Comparison of ENCODE assay signal across 8 cellular contexts in the genomic region with DNA sequence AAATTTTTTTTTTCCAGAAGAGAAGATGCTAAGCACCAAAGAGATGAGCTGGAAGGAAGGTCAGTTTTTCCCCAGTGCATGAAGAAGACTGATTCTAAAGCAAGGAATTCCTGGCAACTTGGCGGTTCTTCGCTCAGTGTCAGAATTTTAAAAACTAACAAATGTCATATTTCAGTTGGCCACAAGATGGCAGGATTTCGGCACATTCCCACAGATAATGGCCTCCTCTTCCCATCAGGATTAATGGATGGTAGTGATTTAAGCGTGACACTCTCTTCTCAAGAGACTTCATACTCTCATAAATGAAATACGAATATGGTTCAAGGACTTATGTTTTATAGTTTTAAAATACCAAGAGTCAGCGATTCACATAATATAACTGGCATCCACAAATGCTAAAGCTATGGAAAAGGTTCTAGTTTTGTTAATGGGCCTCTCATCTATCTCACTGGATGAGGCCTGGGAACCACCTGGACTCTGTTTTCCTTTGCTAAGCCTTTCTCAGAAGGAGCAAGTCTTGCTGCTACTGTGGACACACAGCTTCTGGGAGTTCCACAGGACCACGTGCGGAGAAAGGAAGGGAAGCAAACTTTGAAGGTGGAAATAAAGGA. TPM values are rescaled to one million over a fixed set of nuclear protein-coding genes. Genes with fewer than 3 reads are reported as not detected.
DNase-seq lines count a peak whose midpoint lies in the region; ATAC-seq, FAIRE-seq and TF ChIP-seq lines count a peak whose summit lies in the region.

No MANE protein-coding gene starts in this region.

- in situ Hi-C loops in mammary epithelial cell (cut with MboI; ENCODE audit: low sequenced_read_pairs in 2 of 2) = loop anchor here (5.0 to 25.0 kb wide), 2 partner anchors 246 to 586 kb away; no protein-coding TSS in a partner anchor

- no peak overlapping the region for H3K27ac Mint-ChIP-seq in activated naive CD8-positive, alpha-beta T cell treated with anti-CD3 and anti-CD28 coated beads, Interleukin-2, amount 50 U/mL, for 24 hours

- no peaks in the 10 kb centered on the region for H4K20me1 ChIP-seq in mammary epithelial cell (ENCODE audit: insufficient read depth, low read length)

- H3K27me3 ChIP-seq in mammary epithelial cell (ENCODE audit: insufficient read depth, low read length) (no peaks in the 10 kb centered on the region), left lung (no peaks in the 10 kb centered on the region)

- H3K36me3 ChIP-seq in mammary epithelial cell (ENCODE audit: insufficient read depth, low read length) = no peaks in the 10 kb centered on the region
- no peaks in the 10 kb centered on the region for H3K36me3 ChIP-seq in left lung

- DNase-seq in NCI-H187 (lab: John Stamatoyannopoulos, UW) (peak; percentile 28 to 31), mammary epithelial cell (peak; percentile 48), left lung (no peak)
- no peak for DNase-seq in activated naive CD8-positive, alpha-beta T cell treated with anti-CD3 and anti-CD28 coated beads, Interleukin-2, amount 50 U/mL, for 24 hours

- TF ChIP-seq CTCF in 22Rv1 (IDR thresholded peaks at IDR 0.05) (peak; percentile 94), mammary epithelial cell (conservative IDR thresholded peaks at IDR 0.05 in 1 of 2, IDR thresholded peaks at IDR 0.05 in 1 of 2; ENCODE audit: extremely low read depth in 1 of 2, insufficient read depth in 1 of 2, low read depth in 1 of 2, low read length in 2 of 2) (peak; percentile 55 to 58), left lung (IDR thresholded peaks at IDR 0.05) (peak; percentile 42 to 54)

- dilution Hi-C loops in mammary epithelial cell (cut with HindIII; ENCODE audit: low sequenced_read_pairs) = no loop called here

- H3K4me3 Mint-ChIP-seq in activated naive CD8-positive, alpha-beta T cell treated with anti-CD3 and anti-CD28 coated beads, Interleukin-2, amount 50 U/mL, for 24 hours = no peak overlapping the region

- no peaks in the 10 kb centered on the region for H3K36me3 Mint-ChIP-seq in activated naive CD8-positive, alpha-beta T cell treated with anti-CD3 and anti-CD28 coated beads, Interleukin-2, amount 50 U/mL, for 24 hours (ENCODE audit: low read depth)

- no peak overlapping the region for H3K9ac ChIP-seq in mammary epithelial cell (ENCODE audit: insufficient read depth, low read length)

- peaks cover 10% of the 10 kb centered on the region for H3K27me3 Mint-ChIP-seq in activated naive CD8-positive, alpha-beta T cell treated with anti-CD3 and anti-CD28 coated beads, Interleukin-2, amount 50 U/mL, for 24 hours

- intact Hi-C loops in mammary epithelial cell (cut with micrococcal nuclease) (loop anchor here (1.0 to 10.0 kb wide), 5 partner anchors 126 to 581 kb away; partner anchors contain the start of gene ART4), left lung (cut with DNase I) (loop anchor here in 1 of 2 donors (5.0 kb wide), 1 partner anchor 246 kb away; no protein-coding TSS in a partner anchor)

- H3K9me3 ChIP-seq in mammary epithelial cell (replicated peaks; ENCODE audit: insufficient read depth, low read length) = no peaks in the 10 kb centered on the region
- no peaks in the 10 kb centered on the region for H3K9me3 ChIP-seq in left lung

- FAIRE-seq in G401.6 (lab: Jason Lieb, UNC) = peak; percentile 87

- no peak overlapping the region for H3K4me2 ChIP-seq in mammary epithelial cell (ENCODE audit: insufficient read depth, low read depth, low read length)

- peaks cover 6% of the 10 kb centered on the region for H3K4me1 Mint-ChIP-seq in activated naive CD8-positive, alpha-beta T cell treated with anti-CD3 and anti-CD28 coated beads, Interleukin-2, amount 50 U/mL, for 24 hours

- H2AFZ ChIP-seq in mammary epithelial cell (ENCODE audit: low read depth, low read length) = peak overlapping the region; percentile 77

- WGBS in mammary epithelial cell (ENCODE audit: low coverage, missing lambda C conversion rate) = 56% methylated on average over 8 of the region's 8 CpGs

- peaks cover 54% of the 10 kb centered on the region for H3K4me1 ChIP-seq in mammary epithelial cell (ENCODE audit: insufficient read depth, low read length)
- peaks cover 6 to 37% of the 10 kb centered on the region in 2 donors for H3K4me1 ChIP-seq in left lung

- H3K9me3 Mint-ChIP-seq in activated naive CD8-positive, alpha-beta T cell treated with anti-CD3 and anti-CD28 coated beads, Interleukin-2, amount 50 U/mL, for 24 hours = no peaks in the 10 kb centered on the region

- H3K4me3 ChIP-seq in mammary epithelial cell (replicated peaks in 1 of 3; ENCODE audit: insufficient read depth in 1 of 3, low read depth in 2 of 3, low read length in 3 of 3) (no peak overlapping the region), left lung (no peak overlapping the region)

- H3K27ac ChIP-seq in 22Rv1 (no peak overlapping the region), mammary epithelial cell (ENCODE audit: insufficient read depth, low read depth, low read length) (peak overlapping the region; percentile 88), left lung (no peak overlapping the region)

- ATAC-seq in left lung = peak; percentile 56
- ATAC-seq in activated naive CD8-positive, alpha-beta T cell treated with anti-CD3 and anti-CD28 coated beads, Interleukin-2, amount 50 U/mL, for 24 hours = no peak
- no peak for ATAC-seq in HG02610 (IDR thresholded peaks at IDR 0.05; ENCODE audit: unreplicated experiment)
- no peak for ATAC-seq in GM18517 (IDR thresholded peaks at IDR 0.05; ENCODE audit: unreplicated experiment)

- CTCF ChIA-PET in mammary epithelial cell (lab: Charles Lee; ENCODE audit: low non-redundant PET) = interaction anchor here (0.7 kb wide), 2 partner anchors 88 to 250 kb away, joined by 5 read pairs; no protein-coding TSS in a partner anchor

- BruUV-seq in mammary epithelial cell (replicated peaks; lab: Mats Ljungman, UMichigan) = no TSS peak

- no peaks in the 10 kb centered on the region for H3K79me2 ChIP-seq in mammary epithelial cell (ENCODE audit: insufficient read depth, low read length)

RNA-seq across cellular contexts. Expression of gene PTPRO, which starts 46.1 kb away (rescaled TPM):
- total RNA-seq in mammary epithelial cell (under 1 TPM in 1 of 2 donors, not detected in 1; 0.21 TPM), left lung (10 to 100 TPM in 1 of 2 donors, 1 to 10 TPM in 1; 6.3 to 11.9 TPM)
- 0.08 TPM for polyA plus RNA-seq in mammary epithelial cell
- polyA minus RNA-seq in mammary epithelial cell = not detected

RNA-seq across cellular contexts. Expression of gene RERG, which starts 55.0 kb away (rescaled TPM):
- total RNA-seq in mammary epithelial cell (under 1 TPM in 1 of 2 donors, not detected in 1; 0.17 TPM), left lung (10 to 100 TPM; 11.5 to 12.4 TPM)
- not detected for polyA plus RNA-seq in mammary epithelial cell
- polyA minus RNA-seq in mammary epithelial cell = not detected

Comparison
In these comparisons a context has a peak if more than half of its experiments do, and no peak if none do; other contexts are left out.
1. DNase-seq: peak in NCI-H187 (2 of 2) and mammary epithelial cell (single experiment); none in left lung (0 of 2) and activated naive CD8-positive, alpha-beta T cell treated with anti-CD3 and anti-CD28 coated beads, Interleukin-2, amount 50 U/mL, for 24 hours (single experiment).
2. RNA of gene PTPRO, which starts 46.1 kb away (total RNA-seq): 6.3 to 11.9 TPM in left lung; 0.21 TPM in mammary epithelial cell; every median in the first group is over 4 times any median in the second.
3. RNA of gene RERG, which starts 55.0 kb away (total RNA-seq): 11.5 to 12.4 TPM in left lung; 0.17 TPM in mammary epithelial cell; every median in the first group is over 10 times any median in the second.
4. Peak in every context shown above with its lines, with median percentiles within 50 percentile points of each other: CTCF ChIP-seq.